Comparison of ENCODE assay signal across 15 cellular contexts in the genomic region with DNA sequence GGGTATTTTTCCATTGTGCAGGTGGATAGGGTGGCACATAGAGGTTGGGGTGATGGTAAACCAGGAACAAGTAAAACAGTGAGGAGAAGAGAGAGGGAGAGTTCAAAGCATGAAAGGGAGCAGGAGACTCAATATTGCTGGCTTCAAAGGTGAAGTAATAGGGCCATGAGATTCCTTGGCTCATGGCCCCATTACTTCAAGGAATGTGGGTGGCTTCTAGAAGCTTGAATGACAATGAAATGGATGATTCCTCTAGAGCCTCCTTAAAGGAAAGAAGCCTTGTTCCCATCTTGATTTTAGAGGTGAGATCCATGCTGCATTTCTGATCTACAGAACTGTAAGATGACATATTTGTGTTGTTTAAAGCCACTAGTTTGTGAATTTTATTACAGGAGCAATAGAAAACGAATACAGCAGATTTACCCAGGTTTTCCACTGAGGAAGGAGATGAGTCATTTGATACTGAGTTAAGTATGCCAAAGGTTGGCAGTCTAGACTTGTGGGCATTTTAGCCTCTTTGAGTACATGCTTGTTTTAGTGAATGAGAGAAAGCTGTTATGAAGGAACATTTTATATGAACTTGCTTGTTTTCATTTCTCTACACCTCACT.
A peak's percentile ranks its signal among the peaks of the same experiment; 100 is the strongest.
DNase-seq lines count a peak whose midpoint lies in the region; ATAC-seq, FAIRE-seq and TF ChIP-seq lines count a peak whose summit lies in the region.
"Had no signal": no experiment of that assay in that cellular context is flagged by ENCODE, and none has a peak within 500 bp of the region (broad histone marks: within the 10 kb centered on the region; RNA-seq: fewer than 3 reads in every experiment).

No MANE protein-coding gene starts in this region.

- no peak for TF ChIP-seq CTCF in RWPE1 (conservative IDR thresholded peaks at IDR 0.05; ENCODE audit: low read depth)
- no peak for TF ChIP-seq CTCF in fibroblast of lung (conservative IDR thresholded peaks at IDR 0.05 in 1 of 2, IDR thresholded peaks at IDR 0.05 in 1 of 2; ENCODE audit: low read depth in 1 of 2, low read length in 2 of 2)
- TF ChIP-seq CTCF in pancreas (IDR thresholded peaks at IDR 0.05): no peak

- H3K27me3 ChIP-seq in fibroblast of lung (ENCODE audit: control insufficient read depth, insufficient read depth, low read length) (no peaks in the 10 kb centered on the region), pancreas (no peaks in the 10 kb centered on the region)
- H3K27me3 ChIP-seq: neural progenitor cell, Peyer's patch had no signal

- ATAC-seq in pancreas: no peak
- ATAC-seq in sciatic nerve: no peak

- DNase-seq in DMS 273 (lab: John Stamatoyannopoulos, UW; ENCODE audit: unreplicated experiment): peak; percentile 23
- no peak for DNase-seq in DMS 273 treated with DMSO at 0.1 percent for 48 hours (lab: John Stamatoyannopoulos, UW)
- DNase-seq in RWPE1 (ENCODE audit: low spot score): peak; percentile 34
- peak; percentile 46 to 68 for DNase-seq in fibroblast of lung (ENCODE audit: low read depth in 2 of 2)
- DNase-seq in renal cortical epithelial cell (ENCODE audit: low read depth): peak; percentile 87
- DNase-seq in stimulated activated CD4-positive, alpha-beta T cell treated with anti-CD3 and anti-CD28 coated beads, Interleukin-1b, Interleukin-23, amount 100 ng/mL, for 48 hours: no peak
- no peak for DNase-seq in pancreas
- DNase-seq in sciatic nerve (ENCODE audit: low spot score): no peak
- DNase-seq: activated CD4-positive, alpha-beta T cell treated with anti-CD3 and anti-CD28 coated beads, Interleukin-2, amount 10 ng/mL, durations not matched to agents 7 days and 5 days; activated T-cell treated with anti-CD3 and anti-CD28 coated beads, Interleukin-2, amount 50 U/mL, for 48 hours; aorta; left ventricle myocardium inferior; Peyer's patch had no signal

- H4K20me1 ChIP-seq in fibroblast of lung (ENCODE audit: control insufficient read depth, extremely low read depth, insufficient read depth, low read length): no peaks in the 10 kb centered on the region

- CTCF ChIA-PET in RWPE1 (lab: Yijun Ruan, JAX): no interaction called here

- H3K36me3 ChIP-seq in fibroblast of lung (ENCODE audit: control insufficient read depth, insufficient read depth, low read length) (no peaks in the 10 kb centered on the region), pancreas (no peaks in the 10 kb centered on the region)
- H3K36me3 ChIP-seq: left ventricle myocardium inferior, neural progenitor cell, Peyer's patch had no signal

- WGBS in pancreas, 2 donors: 54 to 55% methylated on average over 1 of the region's 1 CpG

- H3K4me3 ChIP-seq in fibroblast of lung (replicated peaks in 1 of 4; ENCODE audit: control extremely low read depth in 1 of 4, insufficient read depth in 1 of 4, low read depth in 3 of 4, low read length in 4 of 4): no peak overlapping the region
- H3K4me3 ChIP-seq in pancreas: no peak overlapping the region
- H3K4me3 ChIP-seq: left ventricle myocardium inferior, neural progenitor cell, Peyer's patch had no signal

- H3K9me3 ChIP-seq in fibroblast of lung (ENCODE audit: control insufficient read depth, insufficient read depth, low read depth, low read length): no peaks in the 10 kb centered on the region
- no peaks in the 10 kb centered on the region for H3K9me3 ChIP-seq in pancreas
- H3K9me3 ChIP-seq: left ventricle myocardium inferior, Peyer's patch had no signal

- no peaks in the 10 kb centered on the region for H3K79me2 ChIP-seq in fibroblast of lung (ENCODE audit: control insufficient read depth, insufficient read depth, low read length)

- H2AFZ ChIP-seq in fibroblast of lung (ENCODE audit: low read length): no peak overlapping the region
- H2AFZ ChIP-seq: neural progenitor cell had no signal

- POLR2A ChIA-PET in RWPE1 (lab: Yijun Ruan, JAX; ENCODE audit: low non-redundant PET): no interaction called here

- H3K4me1 ChIP-seq in fibroblast of lung (ENCODE audit: control insufficient read depth, extremely low read depth, insufficient read depth, low read length) (no peaks in the 10 kb centered on the region), pancreas (no peaks in the 10 kb centered on the region)
- H3K4me1 ChIP-seq: Peyer's patch had no signal

- no peak overlapping the region for H3K27ac ChIP-seq in RWPE1
- H3K27ac ChIP-seq in fibroblast of lung (ENCODE audit: insufficient read depth, low read length): no peak overlapping the region
- H3K27ac ChIP-seq in pancreas: no peak overlapping the region
- H3K27ac ChIP-seq: 22Rv1, left ventricle myocardium inferior, neural progenitor cell, Peyer's patch had no signal

- intact Hi-C loops in pancreas (cut with DNase I): no loop called here
- intact Hi-C loops in sciatic nerve (cut with DNase I): no loop called here

- no peak overlapping the region for H3K9ac ChIP-seq in fibroblast of lung (ENCODE audit: insufficient read depth, low read length)
- H3K9ac ChIP-seq: neural progenitor cell had no signal

- FAIRE-seq in pancreas (lab: Jason Lieb, UNC): no peak

- no peak overlapping the region for H3K4me2 ChIP-seq in fibroblast of lung (ENCODE audit: extremely low read depth, insufficient read depth, low read length)
- H3K4me2 ChIP-seq: neural progenitor cell had no signal

Comparison
In these comparisons a context has a peak if more than half of its experiments do, and no peak if none do; other contexts are left out.
1. DNase-seq: peak in DMS 273 (single experiment), RWPE1 (single experiment), fibroblast of lung (2 of 2) and renal cortical epithelial cell (single experiment); none in DMS 273 treated with DMSO at 0.1 percent for 48 hours (single experiment), stimulated activated CD4-positive, alpha-beta T cell treated with anti-CD3 and anti-CD28 coated beads, Interleukin-1b, Interleukin-23, amount 100 ng/mL, for 48 hours (single experiment), pancreas (0 of 6) and sciatic nerve (single experiment).